In genomic region chr10:114309111-114309651, GRCh38 we compare ENCODE assay signal across 1 cellular context.
TF ChIP-seq lines count a peak whose summit lies in the region.

No MANE protein-coding gene starts in this region.

TF ChIP-seq in IMR-90, 13 proteins besides CTCF, POLR2A, EP300 and RAD21:
- TF ChIP-seq USF2 (IDR thresholded peaks at IDR 0.05; ENCODE audit: low read depth, low read length) (no peak), RFX5 (IDR thresholded peaks at IDR 0.05; ENCODE audit: low read depth, low read length) (no peak)
